ENCODE assay signal across 8 cellular contexts in the genomic region with DNA sequence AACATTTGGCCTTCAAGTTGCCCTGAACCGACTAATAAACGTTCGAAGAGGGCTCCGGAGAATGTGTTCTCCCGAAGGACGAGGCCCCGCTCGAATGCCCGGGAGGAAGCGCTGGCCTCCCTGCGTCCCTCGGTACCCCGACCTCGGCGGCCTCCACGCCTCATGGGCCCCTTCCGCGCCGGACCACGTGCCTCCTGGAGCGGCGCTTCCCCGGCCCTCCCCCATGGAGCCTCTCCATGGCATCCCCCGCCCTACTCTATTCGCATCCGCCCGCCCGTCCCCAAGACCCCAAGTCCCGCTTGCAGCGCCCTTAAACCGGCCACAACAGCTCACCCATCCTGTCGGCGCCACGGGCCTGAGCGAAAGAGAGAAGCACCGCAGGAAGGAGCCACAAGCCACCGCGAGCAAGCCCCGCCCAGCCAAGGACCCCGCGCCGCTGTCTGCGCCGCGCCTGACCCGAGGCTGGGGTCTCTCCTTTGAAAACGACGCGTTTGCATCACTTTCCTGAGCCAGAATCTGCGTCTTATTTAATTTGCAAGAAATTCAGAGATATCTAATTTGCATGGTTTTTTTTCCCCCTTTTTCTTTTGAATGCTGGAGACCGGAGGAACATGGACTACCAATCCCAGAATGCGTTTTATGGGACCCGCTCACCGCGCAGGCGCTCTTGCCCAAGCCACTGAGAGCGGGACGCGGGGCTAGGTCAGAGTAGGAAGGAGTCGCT. TPM values are rescaled to one million over a fixed set of nuclear protein-coding genes. Genes with fewer than 3 reads are reported as not detected.
DNase-seq lines count a peak whose midpoint lies in the region; ATAC-seq and TF ChIP-seq lines count a peak whose summit lies in the region.

Gene RPS23, minus strand, starts transcription at position 368 of the 724 bp plus-strand sequence. Its CDS starts 31 bp downstream, at position 337.

- H3K27ac Mint-ChIP-seq in chondrocyte (ENCODE audit: unreplicated experiment) = peak within 1 kb of the TSS; percentile 98

- H3K4me3 ChIP-seq in AG10803 (ENCODE audit: low read length) = peak within 1 kb of the TSS; percentile 96

- ATAC-seq in GM19035 (IDR thresholded peaks at IDR 0.05; ENCODE audit: unreplicated experiment) (peak; percentile 95), HG03354 (IDR thresholded peaks at IDR 0.05; ENCODE audit: poor library complexity, severe bottlenecking, unreplicated experiment) (peak; percentile 94)

- peak within 1 kb of the TSS; percentile 89 for H3K4me3 Mint-ChIP-seq in chondrocyte (ENCODE audit: unreplicated experiment)

- peaks cover 45% of the 10 kb centered on the region for H3K4me1 Mint-ChIP-seq in chondrocyte (ENCODE audit: low read depth)

- no peaks in the 10 kb centered on the region for H3K27me3 Mint-ChIP-seq in chondrocyte (ENCODE audit: low read depth)

- H3K36me3 Mint-ChIP-seq in chondrocyte (ENCODE audit: low read depth) = peaks cover 23% of the 10 kb centered on the region

- TF ChIP-seq CTCF in AG10803 (conservative IDR thresholded peaks at IDR 0.05; ENCODE audit: low read length) = no peak
- TF ChIP-seq CTCF in chondrocyte (IDR thresholded peaks at IDR 0.05) = no peak

- peak; percentile 88 for DNase-seq in AG10803 (ENCODE audit: low read depth)
- peak; percentile 85 for DNase-seq in NCI-H446 treated with DMSO at 0.1 percent for 48 hours (lab: John Stamatoyannopoulos, UW)
- DNase-seq in activated CD4-positive, alpha-beta T cell treated with anti-CD3 and anti-CD28 coated beads for 1 hour = peak; percentile 79
- no peak for DNase-seq in chondrocyte (ENCODE audit: low spot score)
- peak; percentile 93 for DNase-seq in kidney glomerular epithelial cell (lab: John Stamatoyannopoulos, UW)
- DNase-seq in stimulated activated CD4-positive, alpha-beta T cell treated with anti-CD3 and anti-CD28 coated beads, Interleukin-1b, Interleukin-23, amount 100 ng/mL, for 1 hour (ENCODE audit: low read depth in 2 of 2) = peak; percentile 55 to 75

- no peaks in the 10 kb centered on the region for H3K9me3 Mint-ChIP-seq in chondrocyte (ENCODE audit: low read depth)

RNA-seq across cellular contexts. Expression of gene RPS23, which starts in this region (rescaled TPM):
- total RNA-seq in chondrocyte = 1,222 to 1,372 TPM (median 1,262 TPM) in 3 replicates
